23 cellular contexts compared by ENCODE assay signal in genomic region chr20:37266940-37267683, GRCh38. TPM values are rescaled to one million over a fixed set of nuclear protein-coding genes. Genes with fewer than 3 reads are reported as not detected.
DNase-seq lines count a peak whose midpoint lies in the region; ATAC-seq, FAIRE-seq and TF ChIP-seq lines count a peak whose summit lies in the region.
"Had no signal": no experiment of that assay in that cellular context is flagged by ENCODE, and none has a peak within 500 bp of the region (broad histone marks: within the 10 kb centered on the region; RNA-seq: fewer than 3 reads in every experiment).

No MANE protein-coding gene starts in this region.

- H3K27me3 ChIP-seq in GM23338 (ENCODE audit: insufficient read depth) (no peaks in the 10 kb centered on the region), PC-3 (ENCODE audit: low read length) (no peaks in the 10 kb centered on the region; the same call in 1 of the 2 replicates)
- H3K27me3 ChIP-seq: BLaER1 had no signal

- no peak overlapping the region for H3K4me3 ChIP-seq in GM23338
- H3K4me3 ChIP-seq in PC-3 (ENCODE audit: low read length) = no peak overlapping the region
- H3K4me3 ChIP-seq: BLaER1, GM23248, SJSA1 had no signal

- peaks cover 15% of the 10 kb centered on the region for H3F3A ChIP-seq in GM23338 (replicated peaks; ENCODE audit: low read depth)
- no peaks in the 10 kb centered on the region for H3F3A ChIP-seq in PC-3 (ENCODE audit: low read length, unreplicated experiment)

- DNase-seq in GM23338 (ENCODE audit: low spot score) = no peak
- DNase-seq in PC-3 = peak; percentile 43
- DNase-seq in caudate nucleus (lab: John Stamatoyannopoulos, UW) = no peak
- DNase-seq in kidney tubule cell (ENCODE audit: low spot score) = peak; percentile 15
- no peak for DNase-seq in HTR-8/SVneo (ENCODE audit: insufficient read length, low spot score)
- no peak for DNase-seq in 8988T
- no peak for DNase-seq in germinal center (ENCODE audit: low spot score)
- DNase-seq: CD8-positive, alpha-beta T cell; GF-D8; GM23248; MV-4-11; NCI-H1417 treated with DMSO at 0.1 percent for 48 hours; NCI-H1930; NCI-H2171; NCI-H446 treated with DMSO at 0.1 percent for 48 hours; NK-92 treated with Interleukin-12 subunit alpha and Interleukin-12 subunit beta, amount 100 ng/mL, for 24 hours had no signal

- peak overlapping the region; percentile 97 for H3K27ac Mint-ChIP-seq in GM23338
- H3K27ac Mint-ChIP-seq: CD8-positive, alpha-beta T cell; IgD-negative memory B cell had no signal

- CTCF ChIA-PET in PC-3 (lab: Charles Lee) = interaction anchor here (0.6 to 1.1 kb wide), 3 partner anchors 222 to 1156 kb away, joined by 3 to 9 read pairs (median 6); no protein-coding TSS in a partner anchor

- no peaks in the 10 kb centered on the region for H3K9me2 ChIP-seq in GM23338 (ENCODE audit: insufficient read depth)
- H3K9me2 ChIP-seq in PC-3 (replicated peaks; ENCODE audit: low read length) = no peaks in the 10 kb centered on the region

- no peak for FAIRE-seq in HTR-8/SVneo (lab: Jason Lieb, UNC)
- FAIRE-seq: A204.1, D721Med, GM12892 had no signal

- no peaks in the 10 kb centered on the region for H3K79me2 ChIP-seq in GM23338 (replicated peaks; ENCODE audit: insufficient read depth)
- H3K79me2 ChIP-seq in PC-3 (ENCODE audit: low read length) = no peaks in the 10 kb centered on the region

- POLR2A ChIA-PET in PC-3 (lab: Charles Lee; ENCODE audit: unreplicated experiment) = interaction anchor here (0.6 kb wide), 1 partner anchor 285 kb away, joined by 8 read pairs; no protein-coding TSS in a partner anchor

- H2AFZ ChIP-seq in GM23338 (peak overlapping the region; percentile 45), PC-3 (ENCODE audit: low read length) (no peak overlapping the region)
- H2AFZ ChIP-seq: GM23248 had no signal

- no peaks in the 10 kb centered on the region for H3K9me3 ChIP-seq in PC-3 (ENCODE audit: low read length)
- H3K9me3 ChIP-seq: BLaER1, SJSA1 had no signal

- intact Hi-C loops in PC-3 (cut with micrococcal nuclease) = loop anchor here (5.0 kb wide), 1 partner anchor 70 kb away; no protein-coding TSS in a partner anchor

- H3K4me3 Mint-ChIP-seq in GM23338 = peak overlapping the region; percentile 56
- H3K4me3 Mint-ChIP-seq: CD8-positive, alpha-beta T cell; IgD-negative memory B cell had no signal

- H3K4me1 Mint-ChIP-seq in GM23338 = peaks cover 27% of the 10 kb centered on the region

- H3K4me2 ChIP-seq in GM23338 = peak overlapping the region; percentile 70; the same call in 1 of the 2 replicates
- H3K4me2 ChIP-seq in PC-3 (ENCODE audit: low read length) = 0 out of 2 replicates have a peak overlapping the region, but pooled peaks have one; percentile 1
- H3K4me2 ChIP-seq: BLaER1 had no signal

- H3K4me1 ChIP-seq in GM23338 (ENCODE audit: insufficient read depth) (peaks cover 21% of the 10 kb centered on the region), PC-3 (ENCODE audit: insufficient read depth, low read length) (peaks cover 14% of the 10 kb centered on the region)
- H3K4me1 ChIP-seq: SJSA1 had no signal

- TF ChIP-seq CTCF in GM23338 (conservative IDR thresholded peaks at IDR 0.05; ENCODE audit: low read depth in 2 of 2) (no peak), PC-3 (conservative IDR thresholded peaks at IDR 0.05; ENCODE audit: low read depth, low read length) (no peak)

- peaks cover 11% of the 10 kb centered on the region; the same call in 2 of the 3 replicates for H3K9me3 Mint-ChIP-seq in GM23338
- H3K9me3 Mint-ChIP-seq: CD8-positive, alpha-beta T cell; IgD-negative memory B cell had no signal

- peaks cover 11% of the 10 kb centered on the region for H3K27me3 Mint-ChIP-seq in GM23338 (ENCODE audit: insufficient read depth, low read depth, poor library complexity)
- H3K27me3 Mint-ChIP-seq: IgD-negative memory B cell had no signal

- H3K27ac ChIP-seq in GM23338 (ENCODE audit: low read depth) = peak overlapping the region; percentile 96
- no peak overlapping the region for H3K27ac ChIP-seq in PC-3 (ENCODE audit: low read length)
- peak overlapping the region; percentile 52 for H3K27ac ChIP-seq in caudate nucleus (ENCODE audit: low read depth, low read length)
- H3K27ac ChIP-seq: BLaER1, GM23248, SJSA1 had no signal

- ATAC-seq in GM23338 (no peak), PC-3 (peak; percentile 45), GM19455 (IDR thresholded peaks at IDR 0.05; ENCODE audit: unreplicated experiment) (no peak)
- ATAC-seq: CD8-positive, alpha-beta T cell had no signal

- no peaks in the 10 kb centered on the region for H4K20me1 ChIP-seq in GM23338 (replicated peaks; ENCODE audit: insufficient read depth)
- H4K20me1 ChIP-seq in PC-3 (ENCODE audit: low read length) = no peaks in the 10 kb centered on the region
- H4K20me1 ChIP-seq: BLaER1 had no signal

- H3K9ac ChIP-seq in PC-3 (ENCODE audit: low read length) = no peak overlapping the region
- H3K9ac ChIP-seq: BLaER1, GM23248 had no signal

- H3K36me3 Mint-ChIP-seq in GM23338 (ENCODE audit: low read depth) = peaks cover 4% of the 10 kb centered on the region; the same call in 2 of the 3 replicates
- H3K36me3 Mint-ChIP-seq: CD8-positive, alpha-beta T cell; IgD-negative memory B cell had no signal

- BruUV-seq in PC-3 (replicated peaks; lab: Mats Ljungman, UMichigan) = no TSS peak

- H3K36me3 ChIP-seq in GM23338 (ENCODE audit: insufficient read depth) (no peaks in the 10 kb centered on the region), PC-3 (ENCODE audit: low read depth, low read length) (no peaks in the 10 kb centered on the region)
- H3K36me3 ChIP-seq: BLaER1, SJSA1 had no signal

TF ChIP-seq in GM23338, 12 proteins besides CTCF, POLR2A, EP300 and RAD21 (continues in another document):
- TF ChIP-seq ZNF114 (CRISPR knock-in tag; IDR thresholded peaks at IDR 0.05) = no peak
- TF ChIP-seq EZH2 (IDR thresholded peaks at IDR 0.05; ENCODE audit: low read depth, unreplicated experiment) = no peak
- TF ChIP-seq, protein P1, sequence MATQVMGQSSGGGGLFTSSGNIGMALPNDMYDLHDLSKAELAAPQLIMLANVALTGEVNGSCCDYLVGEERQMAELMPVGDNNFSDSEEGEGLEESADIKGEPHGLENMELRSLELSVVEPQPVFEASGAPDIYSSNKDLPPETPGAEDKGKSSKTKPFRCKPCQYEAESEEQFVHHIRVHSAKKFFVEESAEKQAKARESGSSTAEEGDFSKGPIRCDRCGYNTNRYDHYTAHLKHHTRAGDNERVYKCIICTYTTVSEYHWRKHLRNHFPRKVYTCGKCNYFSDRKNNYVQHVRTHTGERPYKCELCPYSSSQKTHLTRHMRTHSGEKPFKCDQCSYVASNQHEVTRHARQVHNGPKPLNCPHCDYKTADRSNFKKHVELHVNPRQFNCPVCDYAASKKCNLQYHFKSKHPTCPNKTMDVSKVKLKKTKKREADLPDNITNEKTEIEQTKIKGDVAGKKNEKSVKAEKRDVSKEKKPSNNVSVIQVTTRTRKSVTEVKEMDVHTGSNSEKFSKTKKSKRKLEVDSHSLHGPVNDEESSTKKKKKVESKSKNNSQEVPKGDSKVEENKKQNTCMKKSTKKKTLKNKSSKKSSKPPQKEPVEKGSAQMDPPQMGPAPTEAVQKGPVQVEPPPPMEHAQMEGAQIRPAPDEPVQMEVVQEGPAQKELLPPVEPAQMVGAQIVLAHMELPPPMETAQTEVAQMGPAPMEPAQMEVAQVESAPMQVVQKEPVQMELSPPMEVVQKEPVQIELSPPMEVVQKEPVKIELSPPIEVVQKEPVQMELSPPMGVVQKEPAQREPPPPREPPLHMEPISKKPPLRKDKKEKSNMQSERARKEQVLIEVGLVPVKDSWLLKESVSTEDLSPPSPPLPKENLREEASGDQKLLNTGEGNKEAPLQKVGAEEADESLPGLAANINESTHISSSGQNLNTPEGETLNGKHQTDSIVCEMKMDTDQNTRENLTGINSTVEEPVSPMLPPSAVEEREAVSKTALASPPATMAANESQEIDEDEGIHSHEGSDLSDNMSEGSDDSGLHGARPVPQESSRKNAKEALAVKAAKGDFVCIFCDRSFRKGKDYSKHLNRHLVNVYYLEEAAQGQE (IDR thresholded peaks at IDR 0.05; ENCODE audit: unreplicated experiment) = no peak
- TF ChIP-seq ETS1 (IDR thresholded peaks at IDR 0.05) = no peak
- no peak for TF ChIP-seq JUNB (IDR thresholded peaks at IDR 0.05; ENCODE audit: unreplicated experiment)
- no peak for TF ChIP-seq NANOG (IDR thresholded peaks at IDR 0.05; ENCODE audit: borderline replicate concordance)

RNA-seq across cellular contexts. Expression of gene GHRH, which starts 5.5 kb away (rescaled TPM):
- not detected in 2 replicates for total RNA-seq in GM23338 (2014; rRNA removed; shearing (Covaris generic))
- 0.40 TPM in 1 of 2 replicates, not detected in the other for polyA plus RNA-seq in GM23338 (2016; fragmentation: Nextera tagmentation; extraction: Ambion mirVana)
- total RNA-seq in PC-3 (2014; rRNA removed) = not detected in 2 replicates
- total RNA-seq: CD8-positive, alpha-beta T cell; GM23248; SJSA1 had no signal
- polyA plus RNA-seq: GM23248, IgD-negative memory B cell had no signal

RNA-seq across cellular contexts. Expression of gene MANBAL, which starts 22.3 kb away (rescaled TPM):
- total RNA-seq in GM23338 (2014; rRNA removed; shearing (Covaris generic)) = 28.4 and 31.7 TPM in 2 replicates
- polyA plus RNA-seq in GM23338 (2016; fragmentation: Nextera tagmentation; extraction: Ambion mirVana) = 44.2 and 48.1 TPM in 2 replicates
- total RNA-seq in PC-3 (2014; rRNA removed) = 21.9 and 27.5 TPM in 2 replicates

Comparison
In these comparisons a context has a peak if more than half of its experiments do, and no peak if none do; other contexts are left out.
1. DNase-seq: peak in PC-3 (single experiment) and kidney tubule cell (single experiment); none in GM23338 (single experiment), caudate nucleus (0 of 61), HTR-8/SVneo (single experiment), 8988T (single experiment) and germinal center (single experiment).